22 cellular contexts compared by ENCODE assay signal in genomic region chr3:52615178-52615577, GRCh38.
DNase-seq lines count a peak whose midpoint lies in the region; ATAC-seq and TF ChIP-seq lines count a peak whose summit lies in the region.
"Had no signal": no experiment of that assay in that cellular context is flagged by ENCODE, and none has a peak within 500 bp of the region (broad histone marks: within the 10 kb centered on the region; RNA-seq: fewer than 3 reads in every experiment).

No MANE protein-coding gene starts in this region.

- TF ChIP-seq CTCF in choroid plexus epithelial cell (conservative IDR thresholded peaks at IDR 0.05; ENCODE audit: low read depth, low read length) (no peak), fibroblast of the aortic adventitia (IDR thresholded peaks at IDR 0.05; ENCODE audit: insufficient read depth, low read length) (no peak), uterus (IDR thresholded peaks at IDR 0.05) (no peak)

- no peaks in the 10 kb centered on the region for H3K4me1 ChIP-seq in uterus
- H3K4me1 ChIP-seq: BLaER1 treated with 17β-estradiol and CSF1 and Interleukin-3, amounts not matched to agents 10 nM and 100 nM; HAP-1 had no signal

- H3K4me3 Mint-ChIP-seq in stimulated activated effector memory CD8-positive, alpha-beta T cell treated with anti-CD3 and anti-CD28 coated beads, Interleukin-12 subunit alpha, Interleukin-12 subunit beta, amount 100 ng/mL, for 72 hours: no peak overlapping the region
- H3K4me3 Mint-ChIP-seq: CD4-positive, alpha-beta memory T cell had no signal

- DNase-seq in AG08395 (ENCODE audit: low spot score) (peak; percentile 7), GM04504 (ENCODE audit: low read depth) (peak; percentile 4), choroid plexus epithelial cell (ENCODE audit: low read depth) (peak; percentile 15), fibroblast of the aortic adventitia (ENCODE audit: low read depth) (peak; percentile 21), EL (no peak), uterus (no peak)
- DNase-seq in stimulated activated effector memory CD8-positive, alpha-beta T cell treated with anti-CD3 and anti-CD28 coated beads, Interleukin-12 subunit alpha, Interleukin-12 subunit beta, amount 100 ng/mL, for 72 hours (ENCODE audit: low spot score in 2 of 2): no peak
- DNase-seq: AML-193; CD4-positive, alpha-beta memory T cell; COR-L47; DMS79; GOT3; KG1; MM.1S; NCI-H2029 treated with DMSO at 0.1 percent for 48 hours; NCI-H526 treated with DMSO at 0.1 percent for 48 hours; SK-N-SH had no signal

- H3K9me3 Mint-ChIP-seq in stimulated activated effector memory CD8-positive, alpha-beta T cell treated with anti-CD3 and anti-CD28 coated beads, Interleukin-12 subunit alpha, Interleukin-12 subunit beta, amount 100 ng/mL, for 72 hours: no peaks in the 10 kb centered on the region
- H3K9me3 Mint-ChIP-seq: CD4-positive, alpha-beta memory T cell had no signal

- intact Hi-C loops in uterus (cut with DNase I; ENCODE audit: low total_unique reads): no loop called here

- no peak overlapping the region for H3K27ac ChIP-seq in uterus
- H3K27ac ChIP-seq: 22Rv1; BLaER1 treated with 17β-estradiol and CSF1 and Interleukin-3, amounts not matched to agents 10 nM and 100 nM had no signal

- TF ChIP-seq POLR2A in uterus (IDR thresholded peaks at IDR 0.05): no peak

- H3K27me3 ChIP-seq in uterus: peaks cover 0 to 2% of the 10 kb centered on the region in 2 donors
- H3K27me3 ChIP-seq: BLaER1 treated with 17β-estradiol and CSF1 and Interleukin-3, amounts not matched to agents 10 nM and 100 nM had no signal

- no peaks in the 10 kb centered on the region for H3K4me1 Mint-ChIP-seq in stimulated activated effector memory CD8-positive, alpha-beta T cell treated with anti-CD3 and anti-CD28 coated beads, Interleukin-12 subunit alpha, Interleukin-12 subunit beta, amount 100 ng/mL, for 72 hours

- H3K4me3 ChIP-seq in choroid plexus epithelial cell (ENCODE audit: low read depth, low read length): no peak overlapping the region
- no peak overlapping the region for H3K4me3 ChIP-seq in fibroblast of the aortic adventitia (ENCODE audit: low read depth, low read length)
- H3K4me3 ChIP-seq in uterus: no peak overlapping the region
- H3K4me3 ChIP-seq: BLaER1 treated with 17β-estradiol and CSF1 and Interleukin-3, amounts not matched to agents 10 nM and 100 nM; HAP-1 had no signal

- H3K36me3 ChIP-seq in uterus: no peaks in the 10 kb centered on the region

- ATAC-seq in stimulated activated effector memory CD8-positive, alpha-beta T cell treated with anti-CD3 and anti-CD28 coated beads, Interleukin-12 subunit alpha, Interleukin-12 subunit beta, amount 100 ng/mL, for 72 hours: no peak
- no peak for ATAC-seq in GM19324 (IDR thresholded peaks at IDR 0.05; ENCODE audit: low FRiP score, unreplicated experiment)
- ATAC-seq: Panc1 had no signal

- H3K9me3 ChIP-seq in uterus: no peaks in the 10 kb centered on the region
- H3K9me3 ChIP-seq: BLaER1 treated with 17β-estradiol and CSF1 and Interleukin-3, amounts not matched to agents 10 nM and 100 nM; HAP-1; SK-N-SH had no signal

- H3K27ac Mint-ChIP-seq in stimulated activated effector memory CD8-positive, alpha-beta T cell treated with anti-CD3 and anti-CD28 coated beads, Interleukin-12 subunit alpha, Interleukin-12 subunit beta, amount 100 ng/mL, for 72 hours: no peak overlapping the region
- H3K27ac Mint-ChIP-seq: CD4-positive, alpha-beta memory T cell had no signal

- H3K36me3 Mint-ChIP-seq in stimulated activated effector memory CD8-positive, alpha-beta T cell treated with anti-CD3 and anti-CD28 coated beads, Interleukin-12 subunit alpha, Interleukin-12 subunit beta, amount 100 ng/mL, for 72 hours: peaks cover 97% of the 10 kb centered on the region

Comparison
In these comparisons a context has a peak if more than half of its experiments do, and no peak if none do; other contexts are left out.
1. DNase-seq: peak in AG08395 (single experiment), GM04504 (single experiment), choroid plexus epithelial cell (single experiment) and fibroblast of the aortic adventitia (single experiment); none in EL (single experiment), stimulated activated effector memory CD8-positive, alpha-beta T cell treated with anti-CD3 and anti-CD28 coated beads, Interleukin-12 subunit alpha, Interleukin-12 subunit beta, amount 100 ng/mL, for 72 hours (0 of 2) and uterus (0 of 2).